In the genomic region with DNA sequence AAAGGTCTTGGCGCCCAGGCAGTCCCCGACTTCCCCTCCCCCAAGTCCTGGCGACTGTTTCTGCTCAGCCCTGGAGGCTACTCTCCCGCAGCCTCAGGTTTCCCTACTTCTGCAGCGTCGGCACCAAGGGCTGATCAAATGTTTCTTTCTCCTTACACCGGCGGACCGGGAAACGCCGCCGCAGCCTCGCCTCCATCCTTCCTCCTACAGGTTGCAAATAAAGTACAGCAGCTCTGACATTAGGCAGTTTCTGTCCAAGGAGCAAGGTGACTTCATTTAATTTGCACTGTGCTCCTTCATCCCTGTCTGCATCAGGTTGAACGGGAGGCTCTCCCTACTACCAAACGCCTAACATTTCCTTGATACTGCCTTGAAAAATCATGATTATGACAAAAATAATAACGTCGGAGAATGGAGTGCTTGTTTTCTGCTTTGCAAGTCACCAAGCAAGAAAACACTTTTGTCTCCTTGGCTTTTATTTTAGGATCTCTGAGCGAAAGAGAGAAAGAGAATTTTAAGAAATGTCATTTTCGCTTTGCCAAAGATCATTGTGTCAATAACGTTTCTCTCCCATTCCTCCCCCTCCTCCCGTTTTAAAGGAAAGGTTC, we compare ENCODE assay signal across 9 cellular contexts. TPM values are rescaled to one million over a fixed set of nuclear protein-coding genes. Genes with fewer than 3 reads are reported as not detected.
DNase-seq lines count a peak whose midpoint lies in the region; ATAC-seq and TF ChIP-seq lines count a peak whose summit lies in the region.
"Had no signal": no experiment of that assay in that cellular context is flagged by ENCODE, and none has a peak within 500 bp of the region (broad histone marks: within the 10 kb centered on the region; RNA-seq: fewer than 3 reads in every experiment).

No MANE protein-coding gene starts in this region.

- peak overlapping the region; percentile 37 for H3K27ac ChIP-seq in thymus (ENCODE audit: low read depth)
- H3K27ac ChIP-seq in aorta (ENCODE audit: low read depth in 1 of 2, low read length in 2 of 2): no peak overlapping the region
- H3K27ac ChIP-seq: C4-2B had no signal

- WGBS in thymus: 11% methylated on average over 21 of the region's 21 CpGs
- 8 to 10% methylated on average over 21 of the region's 21 CpGs for whole genome bisulfite sequencing in aorta, 2 donors

- H3K27me3 ChIP-seq in thymus (ENCODE audit: control insufficient read depth, insufficient read depth) (peaks cover 4% of the 10 kb centered on the region), aorta (ENCODE audit: control insufficient read depth in 1 of 2, insufficient read depth in 2 of 2, low read length in 1 of 2) (no peaks in the 10 kb centered on the region)

- H3K4me3 ChIP-seq in astrocyte of the spinal cord (ENCODE audit: low read depth, low read length) (peak overlapping the region; percentile 12), thymus (ENCODE audit: low read length) (peak overlapping the region; percentile 41), aorta (ENCODE audit: low read length in 2 of 2) (peak overlapping the region in 1 of 2 donors; percentile 1)

- H3K9me3 ChIP-seq in thymus (ENCODE audit: control insufficient read depth): peaks cover 1% of the 10 kb centered on the region
- H3K9me3 ChIP-seq in aorta (ENCODE audit: control insufficient read depth, low read length): peaks cover 1% of the 10 kb centered on the region

- TF ChIP-seq CTCF in astrocyte of the spinal cord (IDR thresholded peaks at IDR 0.05; ENCODE audit: low read depth, low read length): no peak

- H3K36me3 ChIP-seq in thymus (ENCODE audit: control insufficient read depth, insufficient read depth): no peaks in the 10 kb centered on the region
- no peaks in the 10 kb centered on the region for H3K36me3 ChIP-seq in aorta (ENCODE audit: control insufficient read depth in 1 of 2, insufficient read depth in 2 of 2, low read length in 1 of 2)

- H3K4me1 ChIP-seq in thymus (ENCODE audit: control insufficient read depth, insufficient read depth, low read length) (peaks cover 6% of the 10 kb centered on the region), aorta (ENCODE audit: control insufficient read depth in 1 of 2, insufficient read depth in 2 of 2, low read length in 2 of 2) (no peaks in the 10 kb centered on the region)

- peak; percentile 5 for DNase-seq in activated T-cell treated with anti-CD3 and anti-CD28 coated beads for 1 hour (ENCODE audit: low read depth)
- no peak for DNase-seq in activated T-cell treated with anti-CD3 and anti-CD28 coated beads for 4 hours
- DNase-seq in astrocyte of the spinal cord (ENCODE audit: low read depth, low spot score): peak; percentile 5
- DNase-seq in medulla oblongata (ENCODE audit: extremely low spot score): peak; percentile 11
- no peak for DNase-seq in NCI-H2029 (lab: John Stamatoyannopoulos, UW)
- DNase-seq in aorta: no peak
- DNase-seq in NCI-H1436 (lab: John Stamatoyannopoulos, UW): no peak

- no peak for ATAC-seq in aorta (ENCODE audit: low FRiP score)

- in situ Hi-C loops in astrocyte of the spinal cord (cut with HindIII; ENCODE audit: low sequenced_read_pairs): no loop called here

- intact Hi-C loops in aorta (cut with DNase I): no loop called here

RNA-seq across cellular contexts. Expression of gene CLIC5, which starts 1.0 kb away (rescaled TPM):
- 2.1 TPM for polyA plus RNA-seq in thymus
- total RNA-seq in aorta: 1 to 10 TPM; 3.7 to 9.2 TPM
- polyA plus RNA-seq in aorta: 1 to 10 TPM in 1 of 2 donors, under 1 TPM in 1; 0.10 to 5.8 TPM

Comparison
In these comparisons a context has a peak if more than half of its experiments do, and no peak if none do; other contexts are left out.
1. DNase-seq: peak in activated T-cell treated with anti-CD3 and anti-CD28 coated beads for 1 hour (single experiment), astrocyte of the spinal cord (single experiment) and medulla oblongata (single experiment); none in activated T-cell treated with anti-CD3 and anti-CD28 coated beads for 4 hours (single experiment), NCI-H2029 (single experiment), aorta (0 of 2) and NCI-H1436 (single experiment).